ENCODE assay signal across 22 cellular contexts in genomic region chr5:2175041-2175440, GRCh38.
"Had no signal": no experiment of that assay in that cellular context is flagged by ENCODE, and none has a peak within 500 bp of the region (broad histone marks: within the 10 kb centered on the region; RNA-seq: fewer than 3 reads in every experiment).

No MANE protein-coding gene starts in this region.

- H3K4me1 ChIP-seq: colonic mucosa, esophagus muscularis mucosa, esophagus squamous epithelium, gastrocnemius medialis, gastroesophageal sphincter had no signal

- H3K4me3 Mint-ChIP-seq: dendritic cell treated with granulocyte-macrophage colony-stimulating factor and Interleukin-4, amounts not matched to agents 40 ng/mL and 50 ng/mL, for 4 days; effector memory CD8-positive, alpha-beta T cell; endodermal cell had no signal

- H3K4me3 ChIP-seq: colonic mucosa, coronary artery, dorsolateral prefrontal cortex, esophagus muscularis mucosa, esophagus squamous epithelium, gastrocnemius medialis, gastroesophageal sphincter had no signal

- H3K27ac ChIP-seq: colonic mucosa, coronary artery, dorsolateral prefrontal cortex, epithelial cell of prostate, esophagus muscularis mucosa, esophagus squamous epithelium, foreskin keratinocyte, gastrocnemius medialis, gastroesophageal sphincter had no signal

- H3K9me3 ChIP-seq: colonic mucosa, esophagus muscularis mucosa, esophagus squamous epithelium, gastrocnemius medialis, gastroesophageal sphincter had no signal

- ATAC-seq: effector memory CD8-positive, alpha-beta T cell; esophagus mucosa; foreskin keratinocyte; gastrocnemius medialis; gastroesophageal sphincter had no signal

- H3K27ac Mint-ChIP-seq: dendritic cell treated with granulocyte-macrophage colony-stimulating factor and Interleukin-4, amounts not matched to agents 40 ng/mL and 50 ng/mL, for 4 days; effector memory CD8-positive, alpha-beta T cell; endodermal cell had no signal

- H3K9me3 Mint-ChIP-seq: dendritic cell treated with granulocyte-macrophage colony-stimulating factor and Interleukin-4, amounts not matched to agents 40 ng/mL and 50 ng/mL, for 4 days; effector memory CD8-positive, alpha-beta T cell; endodermal cell had no signal

- H3K36me3 ChIP-seq: colonic mucosa, esophagus muscularis mucosa, esophagus squamous epithelium, gastrocnemius medialis, gastroesophageal sphincter had no signal

- H3K27me3 Mint-ChIP-seq: dendritic cell treated with granulocyte-macrophage colony-stimulating factor and Interleukin-4, amounts not matched to agents 40 ng/mL and 50 ng/mL, for 4 days had no signal

- DNase-seq: colonic mucosa; cortex of kidney; dermis blood vessel endothelial cell; dorsolateral prefrontal cortex; effector CD4-positive, alpha-beta T cell; effector CD8-positive, alpha-beta T cell; effector memory CD4-positive, alpha-beta T cell; effector memory CD8-positive, alpha-beta T cell; endodermal cell; erythroblast; esophagus squamous epithelium; foreskin fibroblast; foreskin keratinocyte; foreskin melanocyte; gastrocnemius medialis; glutamatergic neuron had no signal

- H3K27me3 ChIP-seq: colonic mucosa, foreskin keratinocyte, gastrocnemius medialis had no signal
